ENCODE assay signal across 12 cellular contexts in genomic region chr9:114694719-114695269, GRCh38. TPM values are rescaled to one million over a fixed set of nuclear protein-coding genes. Genes with fewer than 3 reads are reported as not detected.
A peak's percentile ranks its signal among the peaks of the same experiment; 100 is the strongest.
DNase-seq lines count a peak whose midpoint lies in the region; ATAC-seq and TF ChIP-seq lines count a peak whose summit lies in the region.
"Had no signal": no experiment of that assay in that cellular context is flagged by ENCODE, and none has a peak within 500 bp of the region (broad histone marks: within the 10 kb centered on the region; RNA-seq: fewer than 3 reads in every experiment).

No MANE protein-coding gene starts in this region.

- H3K27me3 ChIP-seq in mammary epithelial cell (ENCODE audit: insufficient read depth, low read length) (no peaks in the 10 kb centered on the region), SJCRH30 (no peaks in the 10 kb centered on the region)

- H3K9me3 ChIP-seq in mammary epithelial cell (replicated peaks; ENCODE audit: insufficient read depth, low read length) (no peaks in the 10 kb centered on the region), SJCRH30 (replicated peaks) (no peaks in the 10 kb centered on the region; the same call in 1 of the 2 replicates)

- H3K79me2 ChIP-seq in mammary epithelial cell (ENCODE audit: insufficient read depth, low read length): no peaks in the 10 kb centered on the region

- H3K4me1 Mint-ChIP-seq in MCF 10A (ENCODE audit: insufficient read depth, unreplicated experiment): peaks cover 13% of the 10 kb centered on the region
- peaks cover 76% of the 10 kb centered on the region for H3K4me1 Mint-ChIP-seq in stimulated activated effector memory CD8-positive, alpha-beta T cell treated with anti-CD3 and anti-CD28 coated beads, Interleukin-12 subunit alpha, Interleukin-12 subunit beta, amount 100 ng/mL, for 72 hours

- H3K27ac Mint-ChIP-seq in MCF 10A (ENCODE audit: low read depth, unreplicated experiment): no peak overlapping the region
- peak overlapping the region; percentile 48 for H3K27ac Mint-ChIP-seq in stimulated activated effector memory CD8-positive, alpha-beta T cell treated with anti-CD3 and anti-CD28 coated beads, Interleukin-12 subunit alpha, Interleukin-12 subunit beta, amount 100 ng/mL, for 72 hours
- H3K27ac Mint-ChIP-seq: brain had no signal

- no peak overlapping the region for H3K9ac ChIP-seq in mammary epithelial cell (ENCODE audit: insufficient read depth, low read length)

- no peak for TF ChIP-seq CTCF in mammary epithelial cell (conservative IDR thresholded peaks at IDR 0.05 in 1 of 2, IDR thresholded peaks at IDR 0.05 in 1 of 2; ENCODE audit: extremely low read depth in 1 of 2, insufficient read depth in 1 of 2, low read depth in 1 of 2, low read length in 2 of 2)
- no peak for TF ChIP-seq CTCF in MCF 10A (IDR thresholded peaks at IDR 0.05; ENCODE audit: unreplicated experiment)

- BruUV-seq in mammary epithelial cell (replicated peaks; lab: Mats Ljungman, UMichigan): no TSS peak
- no TSS peak for BruUV-seq in MCF 10A (replicated peaks; lab: Mats Ljungman, UMichigan)

- H3K4me3 Mint-ChIP-seq in MCF 10A (ENCODE audit: unreplicated experiment): no peak overlapping the region
- H3K4me3 Mint-ChIP-seq in stimulated activated effector memory CD8-positive, alpha-beta T cell treated with anti-CD3 and anti-CD28 coated beads, Interleukin-12 subunit alpha, Interleukin-12 subunit beta, amount 100 ng/mL, for 72 hours: peak overlapping the region; percentile 10
- H3K4me3 Mint-ChIP-seq: brain had no signal

- 96% methylated on average over 6 of the region's 6 CpGs for WGBS in mammary epithelial cell (ENCODE audit: low coverage, missing lambda C conversion rate)

- H3K27me3 Mint-ChIP-seq in MCF 10A (ENCODE audit: insufficient read depth, unreplicated experiment): no peaks in the 10 kb centered on the region

- H3K27ac ChIP-seq in mammary epithelial cell (ENCODE audit: insufficient read depth, low read depth, low read length): no peak overlapping the region
- H3K27ac ChIP-seq in SJCRH30: no peak overlapping the region

- peak; percentile 35 for ATAC-seq in GM21825 (IDR thresholded peaks at IDR 0.05; ENCODE audit: unreplicated experiment)
- ATAC-seq in stimulated activated effector memory CD8-positive, alpha-beta T cell treated with anti-CD3 and anti-CD28 coated beads, Interleukin-12 subunit alpha, Interleukin-12 subunit beta, amount 100 ng/mL, for 72 hours: no peak

- DNase-seq in mammary epithelial cell: no peak
- no peak for DNase-seq in MCF 10A (ENCODE audit: unreplicated experiment)
- DNase-seq in LHCN-M2 (ENCODE audit: low read depth): peak; percentile 23
- peak in 1 of 2 donors; percentile 59 for DNase-seq in stimulated activated effector memory CD8-positive, alpha-beta T cell treated with anti-CD3 and anti-CD28 coated beads, Interleukin-12 subunit alpha, Interleukin-12 subunit beta, amount 100 ng/mL, for 72 hours (ENCODE audit: low spot score in 2 of 2)
- no peak for DNase-seq in SJCRH30
- DNase-seq in HT-29 (ENCODE audit: low spot score): no peak
- no peak for DNase-seq in glomerular visceral epithelial cell (ENCODE audit: extremely low spot score)
- DNase-seq: midbrain, NCI-H748 treated with DMSO at 0.1 percent for 48 hours had no signal

- in situ Hi-C loops in mammary epithelial cell (cut with MboI; ENCODE audit: low sequenced_read_pairs in 2 of 2): loop anchor here in 1 of 2 donors (5.0 to 25.0 kb wide), 2 partner anchors 38 to 518 kb away; no protein-coding TSS in a partner anchor

- no peaks in the 10 kb centered on the region for H3K9me3 Mint-ChIP-seq in MCF 10A (ENCODE audit: unreplicated experiment)
- H3K9me3 Mint-ChIP-seq in stimulated activated effector memory CD8-positive, alpha-beta T cell treated with anti-CD3 and anti-CD28 coated beads, Interleukin-12 subunit alpha, Interleukin-12 subunit beta, amount 100 ng/mL, for 72 hours: no peaks in the 10 kb centered on the region

- H2AFZ ChIP-seq in mammary epithelial cell (ENCODE audit: low read depth, low read length): peak overlapping the region; percentile 8

- H3K4me3 ChIP-seq in mammary epithelial cell (replicated peaks in 1 of 3; ENCODE audit: insufficient read depth in 1 of 3, low read depth in 2 of 3, low read length in 3 of 3) (no peak overlapping the region), SJCRH30 (no peak overlapping the region)

- H3K36me3 Mint-ChIP-seq in MCF 10A (ENCODE audit: insufficient read depth, unreplicated experiment): peaks cover 4% of the 10 kb centered on the region
- peaks cover 26% of the 10 kb centered on the region for H3K36me3 Mint-ChIP-seq in stimulated activated effector memory CD8-positive, alpha-beta T cell treated with anti-CD3 and anti-CD28 coated beads, Interleukin-12 subunit alpha, Interleukin-12 subunit beta, amount 100 ng/mL, for 72 hours
- H3K36me3 Mint-ChIP-seq: brain had no signal

- H3K4me2 ChIP-seq in mammary epithelial cell (ENCODE audit: insufficient read depth, low read depth, low read length): no peak overlapping the region

- H3K36me3 ChIP-seq in mammary epithelial cell (ENCODE audit: insufficient read depth, low read length) (no peaks in the 10 kb centered on the region), SJCRH30 (no peaks in the 10 kb centered on the region)

- intact Hi-C loops in mammary epithelial cell (cut with micrococcal nuclease) (loop anchor here (10.0 kb wide), 1 partner anchor 420 kb away; the partner anchor contains the start of gene TNC), MCF 10A (cut with micrococcal nuclease) (no loop called here)

- CTCF ChIA-PET in mammary epithelial cell (lab: Charles Lee; ENCODE audit: low non-redundant PET) (no interaction called here), MCF 10A (lab: Yijun Ruan, JAX) (no interaction called here)

- POLR2A ChIA-PET in MCF 10A (lab: Yijun Ruan, JAX): no interaction called here

- dilution Hi-C loops in mammary epithelial cell (cut with HindIII; ENCODE audit: low sequenced_read_pairs): no loop called here

- H4K20me1 ChIP-seq in mammary epithelial cell (ENCODE audit: insufficient read depth, low read length): no peaks in the 10 kb centered on the region

- H3K4me1 ChIP-seq in mammary epithelial cell (ENCODE audit: insufficient read depth, low read length): peaks cover 53% of the 10 kb centered on the region
- H3K4me1 ChIP-seq in SJCRH30: peaks cover 18% of the 10 kb centered on the region

RNA-seq across cellular contexts. Expression of gene TEX48, which starts 12.8 kb away (rescaled TPM):
- not detected for total RNA-seq in mammary epithelial cell
- polyA plus RNA-seq in mammary epithelial cell: not detected
- polyA minus RNA-seq in mammary epithelial cell: not detected
- total RNA-seq in MCF 10A (2022): not detected in 2 replicates
- not detected in 2 replicates for total RNA-seq in LHCN-M2 (2014; rRNA removed)
- polyA plus RNA-seq in LHCN-M2 (2012): not detected
- total RNA-seq in SJCRH30 (2014; rRNA removed; shearing (Covaris generic)): not detected in 2 replicates
- total RNA-seq in HT-29 (2014; rRNA removed; shearing (Covaris generic)): not detected in 2 replicates
- total RNA-seq: frontal cortex had no signal

RNA-seq across cellular contexts. Expression of gene TEX53, which starts 37.2 kb away (rescaled TPM):
- total RNA-seq in mammary epithelial cell (not detected), MCF 10A (2022) (not detected in 2 replicates), LHCN-M2 (2014; rRNA removed) (not detected in 2 replicates)
- not detected for polyA plus RNA-seq in mammary epithelial cell
- not detected for polyA minus RNA-seq in mammary epithelial cell
- polyA plus RNA-seq in LHCN-M2 (2012): not detected
- not detected in 2 replicates for total RNA-seq in SJCRH30 (2014; rRNA removed; shearing (Covaris generic))
- total RNA-seq in HT-29 (2014; rRNA removed; shearing (Covaris generic)): not detected in 2 replicates
- total RNA-seq: frontal cortex had no signal
